ENCODE assay signal across 1 cellular context in the genomic region with DNA sequence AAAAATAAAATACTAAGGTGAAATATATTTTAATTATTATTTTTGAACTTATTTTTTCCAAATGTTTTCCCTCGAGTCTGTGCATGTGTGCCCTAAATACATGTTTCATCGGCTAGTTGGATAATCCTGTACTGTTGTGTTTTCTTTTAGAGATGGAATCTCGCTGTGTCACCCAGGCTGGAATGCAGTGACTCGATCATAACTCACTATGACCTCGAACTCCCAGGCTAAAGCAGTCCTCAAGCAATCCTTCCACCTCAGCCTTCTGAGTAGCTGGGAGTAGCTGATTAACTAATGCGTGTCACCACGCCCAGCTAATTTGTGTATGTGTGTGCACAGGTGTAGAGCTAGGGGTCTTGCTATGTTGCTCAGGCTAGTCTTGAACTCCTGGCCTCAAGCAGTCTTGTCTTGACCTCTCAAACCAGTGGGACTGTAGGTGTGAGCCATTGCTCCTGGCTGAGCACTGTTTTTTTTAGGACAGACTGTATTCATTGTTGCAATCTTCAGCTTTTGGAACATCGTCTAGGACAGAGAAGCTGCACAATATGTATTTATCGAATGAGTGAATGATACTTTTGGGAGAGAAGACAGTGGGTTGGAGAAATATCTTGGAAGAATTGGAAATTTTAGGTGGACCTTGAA.
TF ChIP-seq lines count a peak whose summit lies in the region.

No MANE protein-coding gene starts in this region.

TF ChIP-seq in HepG2, 621 proteins besides CTCF, POLR2A, EP300 and RAD21:
- peak; percentile 39; the same call in 1 of the 2 replicates for TF ChIP-seq FOSL2 (CRISPR knock-in tag; IDR thresholded peaks at IDR 0.05)
- TF ChIP-seq, protein P1, sequence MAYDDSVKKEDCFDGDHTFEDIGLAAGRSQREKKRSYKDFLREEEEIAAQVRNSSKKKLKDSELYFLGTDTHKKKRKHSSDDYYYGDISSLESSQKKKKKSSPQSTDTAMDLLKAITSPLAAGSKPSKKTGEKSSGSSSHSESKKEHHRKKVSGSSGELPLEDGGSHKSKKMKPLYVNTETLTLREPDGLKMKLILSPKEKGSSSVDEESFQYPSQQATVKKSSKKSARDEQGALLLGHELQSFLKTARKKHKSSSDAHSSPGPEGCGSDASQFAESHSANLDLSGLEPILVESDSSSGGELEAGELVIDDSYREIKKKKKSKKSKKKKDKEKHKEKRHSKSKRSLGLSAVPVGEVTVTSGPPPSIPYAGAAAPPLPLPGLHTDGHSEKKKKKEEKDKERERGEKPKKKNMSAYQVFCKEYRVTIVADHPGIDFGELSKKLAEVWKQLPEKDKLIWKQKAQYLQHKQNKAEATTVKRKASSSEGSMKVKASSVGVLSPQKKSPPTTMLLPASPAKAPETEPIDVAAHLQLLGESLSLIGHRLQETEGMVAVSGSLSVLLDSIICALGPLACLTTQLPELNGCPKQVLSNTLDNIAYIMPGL (CRISPR knock-in tag; IDR thresholded peaks at IDR 0.05; ENCODE audit: borderline replicate concordance in 1 of 2, low read depth in 1 of 2): no peak
- TF ChIP-seq, protein P2, sequence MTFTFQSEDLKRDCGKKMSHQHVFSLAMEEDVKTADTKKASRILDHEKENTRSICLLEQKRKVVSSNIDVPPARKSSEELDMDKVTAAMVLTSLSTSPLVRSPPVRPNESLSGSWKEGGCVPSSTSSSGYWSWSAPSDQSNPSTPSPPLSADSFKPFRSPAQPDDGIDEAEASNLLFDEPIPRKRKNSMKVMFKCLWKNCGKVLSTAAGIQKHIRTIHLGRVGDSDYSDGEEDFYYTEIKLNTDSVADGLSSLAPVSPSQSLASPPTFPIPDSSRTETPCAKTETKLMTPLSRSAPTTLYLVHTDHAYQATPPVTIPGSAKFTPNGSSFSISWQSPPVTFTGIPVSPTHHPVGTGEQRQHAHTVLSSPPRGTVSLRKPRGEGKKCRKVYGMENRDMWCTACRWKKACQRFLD (CRISPR knock-in tag; IDR thresholded peaks at IDR 0.05; ENCODE audit: borderline replicate concordance): no peak
- TF ChIP-seq NFE2L2 (IDR thresholded peaks at IDR 0.05; ENCODE audit: low read length): 0 out of 2 replicates have a peak, but pooled peaks have one; percentile 17
- no peak for TF ChIP-seq DRAP1 (CRISPR knock-in tag; IDR thresholded peaks at IDR 0.05)
- peak; percentile 47 for TF ChIP-seq TEAD3 (CRISPR knock-in tag; optimal IDR thresholded peaks at IDR 0.05; ENCODE audit: borderline replicate concordance)
- TF ChIP-seq ZNF484 (CRISPR knock-in tag; IDR thresholded peaks at IDR 0.05; ENCODE audit: borderline replicate concordance, low read depth): no peak
- TF ChIP-seq FOXK1 (CRISPR knock-in tag; IDR thresholded peaks at IDR 0.05; ENCODE audit: borderline replicate concordance, low read depth): no peak
- TF ChIP-seq SOX13 (IDR thresholded peaks at IDR 0.05): no peak
- TF ChIP-seq SOX13 (CRISPR knock-in tag; conservative IDR thresholded peaks at IDR 0.05 in 1 of 2, IDR thresholded peaks at IDR 0.05 in 1 of 2): no peak
